In the genomic region with DNA sequence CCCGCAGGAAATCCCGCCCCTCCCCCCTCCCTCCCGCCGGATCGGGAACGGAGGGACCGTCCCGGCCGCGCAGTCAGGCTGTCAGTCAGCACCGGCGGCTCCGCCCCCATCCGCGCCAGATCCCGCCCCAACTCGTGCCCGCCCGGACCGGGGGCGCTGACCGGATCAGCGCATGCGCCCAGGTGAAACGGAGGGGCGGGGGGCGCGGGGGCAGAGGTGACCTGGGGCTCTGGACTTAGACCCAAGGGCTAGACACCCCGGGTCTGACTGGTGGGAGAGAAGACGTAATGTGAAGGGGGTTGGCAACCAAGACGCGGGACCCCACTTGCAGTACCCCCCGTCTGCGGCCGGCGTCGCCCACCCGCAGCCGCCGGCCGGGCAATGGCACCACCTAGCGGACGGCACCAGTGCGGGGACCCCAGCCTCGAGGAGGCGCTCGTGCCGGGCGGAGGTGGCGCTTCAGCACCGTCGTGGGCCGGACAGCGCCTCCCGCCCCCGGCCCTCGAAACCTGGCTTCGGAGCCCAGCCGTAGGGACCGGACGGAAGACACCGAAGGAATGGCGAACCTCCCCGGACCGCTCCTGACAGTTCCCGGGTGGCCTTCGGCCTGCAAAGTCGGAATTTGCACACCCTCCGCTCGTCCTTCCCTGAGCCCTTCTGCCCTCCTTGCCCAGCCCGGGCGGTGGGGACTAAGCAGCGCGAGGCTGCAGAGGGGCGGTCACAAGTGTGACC, we compare ENCODE assay signal across 1 cellular context.
TF ChIP-seq lines count a peak whose summit lies in the region.

Gene CASKIN2 (minus strand): TSS at position 15 of the 732 bp plus-strand sequence. CDS start 1,733 bp downstream, outside the sequence.

TF ChIP-seq in K562, 482 proteins besides CTCF, POLR2A, EP300 and RAD21 (continued from another document and continues in another):
- TF ChIP-seq, protein P1, sequence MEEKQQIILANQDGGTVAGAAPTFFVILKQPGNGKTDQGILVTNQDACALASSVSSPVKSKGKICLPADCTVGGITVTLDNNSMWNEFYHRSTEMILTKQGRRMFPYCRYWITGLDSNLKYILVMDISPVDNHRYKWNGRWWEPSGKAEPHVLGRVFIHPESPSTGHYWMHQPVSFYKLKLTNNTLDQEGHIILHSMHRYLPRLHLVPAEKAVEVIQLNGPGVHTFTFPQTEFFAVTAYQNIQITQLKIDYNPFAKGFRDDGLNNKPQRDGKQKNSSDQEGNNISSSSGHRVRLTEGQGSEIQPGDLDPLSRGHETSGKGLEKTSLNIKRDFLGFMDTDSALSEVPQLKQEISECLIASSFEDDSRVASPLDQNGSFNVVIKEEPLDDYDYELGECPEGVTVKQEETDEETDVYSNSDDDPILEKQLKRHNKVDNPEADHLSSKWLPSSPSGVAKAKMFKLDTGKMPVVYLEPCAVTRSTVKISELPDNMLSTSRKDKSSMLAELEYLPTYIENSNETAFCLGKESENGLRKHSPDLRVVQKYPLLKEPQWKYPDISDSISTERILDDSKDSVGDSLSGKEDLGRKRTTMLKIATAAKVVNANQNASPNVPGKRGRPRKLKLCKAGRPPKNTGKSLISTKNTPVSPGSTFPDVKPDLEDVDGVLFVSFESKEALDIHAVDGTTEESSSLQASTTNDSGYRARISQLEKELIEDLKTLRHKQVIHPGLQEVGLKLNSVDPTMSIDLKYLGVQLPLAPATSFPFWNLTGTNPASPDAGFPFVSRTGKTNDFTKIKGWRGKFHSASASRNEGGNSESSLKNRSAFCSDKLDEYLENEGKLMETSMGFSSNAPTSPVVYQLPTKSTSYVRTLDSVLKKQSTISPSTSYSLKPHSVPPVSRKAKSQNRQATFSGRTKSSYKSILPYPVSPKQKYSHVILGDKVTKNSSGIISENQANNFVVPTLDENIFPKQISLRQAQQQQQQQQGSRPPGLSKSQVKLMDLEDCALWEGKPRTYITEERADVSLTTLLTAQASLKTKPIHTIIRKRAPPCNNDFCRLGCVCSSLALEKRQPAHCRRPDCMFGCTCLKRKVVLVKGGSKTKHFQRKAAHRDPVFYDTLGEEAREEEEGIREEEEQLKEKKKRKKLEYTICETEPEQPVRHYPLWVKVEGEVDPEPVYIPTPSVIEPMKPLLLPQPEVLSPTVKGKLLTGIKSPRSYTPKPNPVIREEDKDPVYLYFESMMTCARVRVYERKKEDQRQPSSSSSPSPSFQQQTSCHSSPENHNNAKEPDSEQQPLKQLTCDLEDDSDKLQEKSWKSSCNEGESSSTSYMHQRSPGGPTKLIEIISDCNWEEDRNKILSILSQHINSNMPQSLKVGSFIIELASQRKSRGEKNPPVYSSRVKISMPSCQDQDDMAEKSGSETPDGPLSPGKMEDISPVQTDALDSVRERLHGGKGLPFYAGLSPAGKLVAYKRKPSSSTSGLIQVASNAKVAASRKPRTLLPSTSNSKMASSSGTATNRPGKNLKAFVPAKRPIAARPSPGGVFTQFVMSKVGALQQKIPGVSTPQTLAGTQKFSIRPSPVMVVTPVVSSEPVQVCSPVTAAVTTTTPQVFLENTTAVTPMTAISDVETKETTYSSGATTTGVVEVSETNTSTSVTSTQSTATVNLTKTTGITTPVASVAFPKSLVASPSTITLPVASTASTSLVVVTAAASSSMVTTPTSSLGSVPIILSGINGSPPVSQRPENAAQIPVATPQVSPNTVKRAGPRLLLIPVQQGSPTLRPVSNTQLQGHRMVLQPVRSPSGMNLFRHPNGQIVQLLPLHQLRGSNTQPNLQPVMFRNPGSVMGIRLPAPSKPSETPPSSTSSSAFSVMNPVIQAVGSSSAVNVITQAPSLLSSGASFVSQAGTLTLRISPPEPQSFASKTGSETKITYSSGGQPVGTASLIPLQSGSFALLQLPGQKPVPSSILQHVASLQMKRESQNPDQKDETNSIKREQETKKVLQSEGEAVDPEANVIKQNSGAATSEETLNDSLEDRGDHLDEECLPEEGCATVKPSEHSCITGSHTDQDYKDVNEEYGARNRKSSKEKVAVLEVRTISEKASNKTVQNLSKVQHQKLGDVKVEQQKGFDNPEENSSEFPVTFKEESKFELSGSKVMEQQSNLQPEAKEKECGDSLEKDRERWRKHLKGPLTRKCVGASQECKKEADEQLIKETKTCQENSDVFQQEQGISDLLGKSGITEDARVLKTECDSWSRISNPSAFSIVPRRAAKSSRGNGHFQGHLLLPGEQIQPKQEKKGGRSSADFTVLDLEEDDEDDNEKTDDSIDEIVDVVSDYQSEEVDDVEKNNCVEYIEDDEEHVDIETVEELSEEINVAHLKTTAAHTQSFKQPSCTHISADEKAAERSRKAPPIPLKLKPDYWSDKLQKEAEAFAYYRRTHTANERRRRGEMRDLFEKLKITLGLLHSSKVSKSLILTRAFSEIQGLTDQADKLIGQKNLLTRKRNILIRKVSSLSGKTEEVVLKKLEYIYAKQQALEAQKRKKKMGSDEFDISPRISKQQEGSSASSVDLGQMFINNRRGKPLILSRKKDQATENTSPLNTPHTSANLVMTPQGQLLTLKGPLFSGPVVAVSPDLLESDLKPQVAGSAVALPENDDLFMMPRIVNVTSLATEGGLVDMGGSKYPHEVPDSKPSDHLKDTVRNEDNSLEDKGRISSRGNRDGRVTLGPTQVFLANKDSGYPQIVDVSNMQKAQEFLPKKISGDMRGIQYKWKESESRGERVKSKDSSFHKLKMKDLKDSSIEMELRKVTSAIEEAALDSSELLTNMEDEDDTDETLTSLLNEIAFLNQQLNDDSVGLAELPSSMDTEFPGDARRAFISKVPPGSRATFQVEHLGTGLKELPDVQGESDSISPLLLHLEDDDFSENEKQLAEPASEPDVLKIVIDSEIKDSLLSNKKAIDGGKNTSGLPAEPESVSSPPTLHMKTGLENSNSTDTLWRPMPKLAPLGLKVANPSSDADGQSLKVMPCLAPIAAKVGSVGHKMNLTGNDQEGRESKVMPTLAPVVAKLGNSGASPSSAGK (IDR thresholded peaks at IDR 0.05) = no peak
- TF ChIP-seq ZBTB7A (IDR thresholded peaks at IDR 0.05; ENCODE audit: borderline replicate concordance, control insufficient read depth, low read depth, low read length) (peak; percentile 100), ZNF143 (CRISPR knock-in tag; IDR thresholded peaks at IDR 0.05) (0 out of 2 replicates have a peak, but pooled peaks have one; percentile 34), GTF2A2 (tag; IDR thresholded peaks at IDR 0.05) (peak; percentile 37; the same call in 1 of the 2 replicates), AFF1 (IDR thresholded peaks at IDR 0.05; ENCODE audit: low read depth in 1 of 2, partially characterized antibody in 2 of 2) (peak in 1 of 2 experiments; percentile 95), E2F8 (IDR thresholded peaks at IDR 0.05; ENCODE audit: low read depth, partially characterized antibody) (peak; percentile 25), ZNF561 (CRISPR knock-in tag; conservative IDR thresholded peaks at IDR 0.05) (0 out of 2 replicates have a peak, but pooled peaks have one; percentile 12), ZHX1 (conservative IDR thresholded peaks at IDR 0.05; ENCODE audit: low read length) (0 out of 2 replicates have a peak, but pooled peaks have one; percentile 43), KLF1 (tag; IDR thresholded peaks at IDR 0.05) (peak; percentile 63; the same call in 1 of the 2 replicates), ATF6 (CRISPR knock-in tag; IDR thresholded peaks at IDR 0.05) (peak; percentile 93), ZNF232 (CRISPR knock-in tag; IDR thresholded peaks at IDR 0.05) (peak; percentile 96), BCLAF1 (IDR thresholded peaks at IDR 0.05; ENCODE audit: borderline replicate concordance in 1 of 2, control insufficient read depth in 1 of 2, low read depth in 2 of 2, low read length in 1 of 2) (no peak)
- TF ChIP-seq, protein P2, sequence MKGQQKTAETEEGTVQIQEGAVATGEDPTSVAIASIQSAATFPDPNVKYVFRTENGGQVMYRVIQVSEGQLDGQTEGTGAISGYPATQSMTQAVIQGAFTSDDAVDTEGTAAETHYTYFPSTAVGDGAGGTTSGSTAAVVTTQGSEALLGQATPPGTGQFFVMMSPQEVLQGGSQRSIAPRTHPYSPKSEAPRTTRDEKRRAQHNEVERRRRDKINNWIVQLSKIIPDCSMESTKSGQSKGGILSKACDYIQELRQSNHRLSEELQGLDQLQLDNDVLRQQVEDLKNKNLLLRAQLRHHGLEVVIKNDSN (CRISPR knock-in tag; IDR thresholded peaks at IDR 0.05) = peak; percentile 53
